Comparison of ENCODE assay signal across 11 cellular contexts in the genomic region with DNA sequence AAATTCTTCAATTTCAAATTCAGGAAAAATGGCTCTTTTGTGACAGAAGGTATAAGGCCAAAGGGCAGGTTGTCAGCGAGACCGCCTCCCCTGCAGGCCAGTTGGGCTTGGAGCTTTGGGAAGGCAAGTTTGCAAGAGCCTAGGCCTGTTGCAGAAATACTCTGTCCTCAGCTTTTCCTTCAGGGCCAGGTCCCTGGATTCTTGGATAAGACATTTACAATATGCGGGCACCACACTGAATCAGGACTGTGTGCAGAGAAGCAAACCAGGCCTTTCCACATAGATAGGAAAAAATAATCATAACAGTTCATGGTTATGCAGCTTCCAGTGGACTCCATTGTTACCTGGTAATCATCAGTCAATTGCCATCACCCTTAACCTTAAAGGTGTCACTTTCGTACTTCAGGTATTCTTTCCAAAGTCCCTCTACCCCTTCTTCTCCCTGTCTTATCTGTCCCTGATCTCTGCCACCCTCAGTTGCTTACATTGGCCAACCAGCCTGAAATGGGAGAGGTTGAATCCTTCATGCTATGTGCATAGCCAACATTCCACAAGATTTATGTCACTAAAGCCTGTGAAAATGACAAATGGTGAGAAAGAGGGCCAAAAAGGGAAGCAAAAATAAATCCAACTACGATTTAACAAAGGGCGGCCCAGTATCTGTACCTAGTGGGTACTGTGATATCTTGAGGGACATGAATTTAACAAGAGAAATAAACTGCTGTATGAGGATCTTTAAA.
DNase-seq lines count a peak whose midpoint lies in the region; ATAC-seq and TF ChIP-seq lines count a peak whose summit lies in the region.
"Had no signal": no experiment of that assay in that cellular context is flagged by ENCODE, and none has a peak within 500 bp of the region (broad histone marks: within the 10 kb centered on the region; RNA-seq: fewer than 3 reads in every experiment).

No MANE protein-coding gene starts in this region.

- peaks cover 9% of the 10 kb centered on the region for H3K27me3 Mint-ChIP-seq in GM23338 (ENCODE audit: insufficient read depth, low read depth, poor library complexity)

- no peak for ATAC-seq in GM23338
- ATAC-seq in HG02885 (IDR thresholded peaks at IDR 0.05; ENCODE audit: poor library complexity, unreplicated experiment): no peak
- no peak for ATAC-seq in GM19324 (IDR thresholded peaks at IDR 0.05; ENCODE audit: low FRiP score, unreplicated experiment)
- no peak for ATAC-seq in GM21737 (IDR thresholded peaks at IDR 0.05; ENCODE audit: unreplicated experiment)

- no peak for TF ChIP-seq EP300 in stomach (IDR thresholded peaks at IDR 0.05)

- DNase-seq in GM23338 (ENCODE audit: low spot score) (no peak), astrocyte of the hippocampus (ENCODE audit: low read depth, low spot score) (peak; percentile 83), kidney tubule cell (ENCODE audit: low spot score) (peak; percentile 79), stomach (no peak), superior temporal gyrus (ENCODE audit: extremely low spot score) (no peak)
- DNase-seq: Caco-2, cortex of kidney had no signal

- peak overlapping the region; percentile 72 for H2AFZ ChIP-seq in GM23338

- no peak overlapping the region for H3K4me3 Mint-ChIP-seq in GM23338
- H3K4me3 Mint-ChIP-seq: T-helper 1 cell treated with Interleukin-12 subunit alpha and Interleukin-12 subunit beta and Interleukin-4 antibody, amounts not matched to agents 30 μg/mL and 1 μg/mL, for 36 hours had no signal

- no peaks in the 10 kb centered on the region for H3K9me3 ChIP-seq in stomach
- H3K9me3 ChIP-seq: Caco-2 had no signal

- no peak for TF ChIP-seq POLR2A in stomach (IDR thresholded peaks at IDR 0.05)

- H3F3A ChIP-seq in GM23338 (replicated peaks; ENCODE audit: low read depth): no peaks in the 10 kb centered on the region

- no peaks in the 10 kb centered on the region for H4K20me1 ChIP-seq in GM23338 (replicated peaks; ENCODE audit: insufficient read depth)

- no peaks in the 10 kb centered on the region for H3K9me3 Mint-ChIP-seq in GM23338
- H3K9me3 Mint-ChIP-seq: T-helper 1 cell treated with Interleukin-12 subunit alpha and Interleukin-12 subunit beta and Interleukin-4 antibody, amounts not matched to agents 30 μg/mL and 1 μg/mL, for 36 hours had no signal

- H3K79me2 ChIP-seq in GM23338 (replicated peaks; ENCODE audit: insufficient read depth): no peaks in the 10 kb centered on the region

- H3K27ac ChIP-seq in GM23338 (ENCODE audit: low read depth) (no peak overlapping the region), stomach (peak overlapping the region in 4 of 5 donors; percentile 35 to 91 (median 64))

- no peaks in the 10 kb centered on the region for H3K36me3 ChIP-seq in GM23338 (ENCODE audit: insufficient read depth)
- H3K36me3 ChIP-seq in stomach: no peaks in the 10 kb centered on the region

- no peak overlapping the region for H3K4me2 ChIP-seq in GM23338

- H3K36me3 Mint-ChIP-seq in GM23338 (ENCODE audit: low read depth): no peaks in the 10 kb centered on the region

- peaks cover 4% of the 10 kb centered on the region; the same call in 1 of the 2 replicates for H3K4me1 ChIP-seq in GM23338 (ENCODE audit: insufficient read depth)
- peaks cover 9 to 69% (median 40%) of the 10 kb centered on the region in 4 donors for H3K4me1 ChIP-seq in stomach

- 64 to 82% (median 78%) methylated on average over 4 to 6 of the region's 6 CpGs for WGBS in stomach, 5 donors

- H3K4me1 Mint-ChIP-seq in GM23338: peaks cover 16% of the 10 kb centered on the region; the same call in 2 of the 3 replicates

- H3K27ac Mint-ChIP-seq in GM23338: no peak overlapping the region
- H3K27ac Mint-ChIP-seq: T-helper 1 cell treated with Interleukin-12 subunit alpha and Interleukin-12 subunit beta and Interleukin-4 antibody, amounts not matched to agents 30 μg/mL and 1 μg/mL, for 36 hours had no signal

- no peaks in the 10 kb centered on the region for H3K9me2 ChIP-seq in GM23338 (ENCODE audit: insufficient read depth)

- H3K27me3 ChIP-seq in GM23338 (ENCODE audit: insufficient read depth) (peaks cover 9% of the 10 kb centered on the region), stomach (peaks cover 0 to 81% (median 31%) of the 10 kb centered on the region in 3 donors)

- TF ChIP-seq CTCF in GM23338 (conservative IDR thresholded peaks at IDR 0.05; ENCODE audit: low read depth in 2 of 2): no peak
- TF ChIP-seq CTCF in stomach (IDR thresholded peaks at IDR 0.05): no peak

- intact Hi-C loops in stomach (cut with DNase I; ENCODE audit: low total_unique reads): loop anchor here (10.0 kb wide), 1 partner anchor 583 kb away; no protein-coding TSS in a partner anchor

- no peak overlapping the region for H3K4me3 ChIP-seq in GM23338
- H3K4me3 ChIP-seq in stomach: no peak overlapping the region

TF ChIP-seq in GM23338, 12 proteins besides CTCF, POLR2A, EP300 and RAD21:
- TF ChIP-seq EZH2phosphoT487 (IDR thresholded peaks at IDR 0.05; ENCODE audit: unreplicated experiment) (no peak), ZNF331 (CRISPR knock-in tag; IDR thresholded peaks at IDR 0.05; ENCODE audit: low read depth) (no peak), ETS1 (IDR thresholded peaks at IDR 0.05) (no peak), JUNB (IDR thresholded peaks at IDR 0.05; ENCODE audit: unreplicated experiment) (no peak), POLR2AphosphoS5 (IDR thresholded peaks at IDR 0.05; ENCODE audit: low read depth) (no peak), ZNF114 (CRISPR knock-in tag; IDR thresholded peaks at IDR 0.05) (no peak), REST (IDR thresholded peaks at IDR 0.05; ENCODE audit: unreplicated experiment) (no peak), NANOG (IDR thresholded peaks at IDR 0.05; ENCODE audit: borderline replicate concordance) (no peak), CREB1 (CRISPR knock-in tag; IDR thresholded peaks at IDR 0.05; ENCODE audit: low read depth) (no peak)

Comparison
In these comparisons a context has a peak if more than half of its experiments do, and no peak if none do; other contexts are left out.
1. DNase-seq: peak in astrocyte of the hippocampus (single experiment) and kidney tubule cell (single experiment); none in GM23338 (single experiment), stomach (single experiment) and superior temporal gyrus (single experiment).